ENCODE assay signal across 1 cellular context in the genomic region with DNA sequence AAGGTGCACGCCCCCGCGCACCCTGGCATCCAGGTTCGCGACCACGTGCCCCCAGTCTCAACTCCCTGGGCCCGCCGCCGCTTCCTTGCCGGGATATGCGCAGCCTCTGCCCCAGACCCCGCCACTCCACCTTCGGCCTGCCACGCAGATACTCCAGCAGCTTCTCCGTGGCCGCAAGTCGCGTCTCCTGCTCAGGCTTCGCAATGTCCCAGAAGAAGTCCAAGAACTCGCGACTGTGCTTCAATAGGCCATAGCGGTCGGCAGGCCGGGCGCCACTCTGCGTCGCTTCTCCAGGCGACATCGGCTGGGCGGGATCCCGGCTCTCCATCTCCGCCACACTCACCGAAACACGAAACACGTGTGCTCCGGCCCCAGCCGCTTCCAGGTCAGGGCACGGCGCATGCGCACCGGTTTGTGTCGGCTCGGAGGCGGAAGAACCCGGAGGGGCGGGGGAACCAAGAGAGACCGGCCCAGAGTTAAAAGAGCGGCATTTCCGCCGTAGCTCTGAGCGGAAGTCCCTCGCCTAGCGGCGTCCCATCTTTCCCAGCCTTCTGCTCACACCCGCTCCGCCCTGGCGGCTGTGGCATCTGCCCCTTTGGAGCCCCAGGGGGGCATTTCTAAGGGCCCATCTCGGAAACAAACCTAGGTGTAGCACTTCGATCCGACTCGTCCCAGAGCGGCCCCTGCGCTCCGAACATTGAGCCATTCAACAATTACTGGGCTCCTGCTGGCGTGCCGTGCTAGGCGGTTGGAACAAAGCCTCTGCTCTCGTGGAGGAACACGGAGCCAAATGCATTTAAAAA.
TF ChIP-seq lines count a peak whose summit lies in the region.

A gene with protein sequence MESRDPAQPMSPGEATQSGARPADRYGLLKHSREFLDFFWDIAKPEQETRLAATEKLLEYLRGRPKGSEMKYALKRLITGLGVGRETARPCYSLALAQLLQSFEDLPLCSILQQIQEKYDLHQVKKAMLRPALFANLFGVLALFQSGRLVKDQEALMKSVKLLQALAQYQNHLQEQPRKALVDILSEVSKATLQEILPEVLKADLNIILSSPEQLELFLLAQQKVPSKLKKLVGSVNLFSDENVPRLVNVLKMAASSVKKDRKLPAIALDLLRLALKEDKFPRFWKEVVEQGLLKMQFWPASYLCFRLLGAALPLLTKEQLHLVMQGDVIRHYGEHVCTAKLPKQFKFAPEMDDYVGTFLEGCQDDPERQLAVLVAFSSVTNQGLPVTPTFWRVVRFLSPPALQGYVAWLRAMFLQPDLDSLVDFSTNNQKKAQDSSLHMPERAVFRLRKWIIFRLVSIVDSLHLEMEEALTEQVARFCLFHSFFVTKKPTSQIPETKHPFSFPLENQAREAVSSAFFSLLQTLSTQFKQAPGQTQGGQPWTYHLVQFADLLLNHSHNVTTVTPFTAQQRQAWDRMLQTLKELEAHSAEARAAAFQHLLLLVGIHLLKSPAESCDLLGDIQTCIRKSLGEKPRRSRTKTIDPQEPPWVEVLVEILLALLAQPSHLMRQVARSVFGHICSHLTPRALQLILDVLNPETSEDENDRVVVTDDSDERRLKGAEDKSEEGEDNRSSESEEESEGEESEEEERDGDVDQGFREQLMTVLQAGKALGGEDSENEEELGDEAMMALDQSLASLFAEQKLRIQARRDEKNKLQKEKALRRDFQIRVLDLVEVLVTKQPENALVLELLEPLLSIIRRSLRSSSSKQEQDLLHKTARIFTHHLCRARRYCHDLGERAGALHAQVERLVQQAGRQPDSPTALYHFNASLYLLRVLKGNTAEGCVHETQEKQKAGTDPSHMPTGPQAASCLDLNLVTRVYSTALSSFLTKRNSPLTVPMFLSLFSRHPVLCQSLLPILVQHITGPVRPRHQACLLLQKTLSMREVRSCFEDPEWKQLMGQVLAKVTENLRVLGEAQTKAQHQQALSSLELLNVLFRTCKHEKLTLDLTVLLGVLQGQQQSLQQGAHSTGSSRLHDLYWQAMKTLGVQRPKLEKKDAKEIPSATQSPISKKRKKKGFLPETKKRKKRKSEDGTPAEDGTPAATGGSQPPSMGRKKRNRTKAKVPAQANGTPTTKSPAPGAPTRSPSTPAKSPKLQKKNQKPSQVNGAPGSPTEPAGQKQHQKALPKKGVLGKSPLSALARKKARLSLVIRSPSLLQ (N-terminal part only) (minus strand): TSS at position 388 of the 803 bp plus-strand sequence. CDS start 60 bp downstream, at position 328.

TF ChIP-seq in HepG2, 621 proteins besides CTCF, POLR2A, EP300 and RAD21 (continued from another document and continues in another):
- TF ChIP-seq, protein P1, sequence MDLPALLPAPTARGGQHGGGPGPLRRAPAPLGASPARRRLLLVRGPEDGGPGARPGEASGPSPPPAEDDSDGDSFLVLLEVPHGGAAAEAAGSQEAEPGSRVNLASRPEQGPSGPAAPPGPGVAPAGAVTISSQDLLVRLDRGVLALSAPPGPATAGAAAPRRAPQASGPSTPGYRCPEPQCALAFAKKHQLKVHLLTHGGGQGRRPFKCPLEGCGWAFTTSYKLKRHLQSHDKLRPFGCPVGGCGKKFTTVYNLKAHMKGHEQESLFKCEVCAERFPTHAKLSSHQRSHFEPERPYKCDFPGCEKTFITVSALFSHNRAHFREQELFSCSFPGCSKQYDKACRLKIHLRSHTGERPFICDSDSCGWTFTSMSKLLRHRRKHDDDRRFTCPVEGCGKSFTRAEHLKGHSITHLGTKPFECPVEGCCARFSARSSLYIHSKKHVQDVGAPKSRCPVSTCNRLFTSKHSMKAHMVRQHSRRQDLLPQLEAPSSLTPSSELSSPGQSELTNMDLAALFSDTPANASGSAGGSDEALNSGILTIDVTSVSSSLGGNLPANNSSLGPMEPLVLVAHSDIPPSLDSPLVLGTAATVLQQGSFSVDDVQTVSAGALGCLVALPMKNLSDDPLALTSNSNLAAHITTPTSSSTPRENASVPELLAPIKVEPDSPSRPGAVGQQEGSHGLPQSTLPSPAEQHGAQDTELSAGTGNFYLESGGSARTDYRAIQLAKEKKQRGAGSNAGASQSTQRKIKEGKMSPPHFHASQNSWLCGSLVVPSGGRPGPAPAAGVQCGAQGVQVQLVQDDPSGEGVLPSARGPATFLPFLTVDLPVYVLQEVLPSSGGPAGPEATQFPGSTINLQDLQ (CRISPR knock-in tag; IDR thresholded peaks at IDR 0.05), result no peak; the same call in 1 of the 2 replicates
- TF ChIP-seq DNMT1 (CRISPR knock-in tag; IDR thresholded peaks at IDR 0.05) (no peak), RARA (CRISPR knock-in tag; IDR thresholded peaks at IDR 0.05) (no peak), CHD2 (IDR thresholded peaks at IDR 0.05; ENCODE audit: low read depth, low read length) (no peak), ARNT (IDR thresholded peaks at IDR 0.05) (no peak), YY1 (IDR thresholded peaks at IDR 0.05; ENCODE audit: insufficient read depth, insufficient replicate concordance, low read depth, low read length) (peak; percentile 70), EHMT2 (IDR thresholded peaks at IDR 0.05; ENCODE audit: borderline replicate concordance, low read depth, low read length) (no peak), ZSCAN31 (CRISPR knock-in tag; IDR thresholded peaks at IDR 0.05; ENCODE audit: low read depth) (peak; percentile 27; the same call in 1 of the 2 replicates), REXO4 (CRISPR knock-in tag; IDR thresholded peaks at IDR 0.05; ENCODE audit: borderline replicate concordance) (no peak), SOX13 (IDR thresholded peaks at IDR 0.05) (no peak), SOX13 (CRISPR knock-in tag; conservative IDR thresholded peaks at IDR 0.05 in 1 of 2, IDR thresholded peaks at IDR 0.05 in 1 of 2) (no peak; a peak in 1 of 4 replicates)
- TF ChIP-seq, protein P2, sequence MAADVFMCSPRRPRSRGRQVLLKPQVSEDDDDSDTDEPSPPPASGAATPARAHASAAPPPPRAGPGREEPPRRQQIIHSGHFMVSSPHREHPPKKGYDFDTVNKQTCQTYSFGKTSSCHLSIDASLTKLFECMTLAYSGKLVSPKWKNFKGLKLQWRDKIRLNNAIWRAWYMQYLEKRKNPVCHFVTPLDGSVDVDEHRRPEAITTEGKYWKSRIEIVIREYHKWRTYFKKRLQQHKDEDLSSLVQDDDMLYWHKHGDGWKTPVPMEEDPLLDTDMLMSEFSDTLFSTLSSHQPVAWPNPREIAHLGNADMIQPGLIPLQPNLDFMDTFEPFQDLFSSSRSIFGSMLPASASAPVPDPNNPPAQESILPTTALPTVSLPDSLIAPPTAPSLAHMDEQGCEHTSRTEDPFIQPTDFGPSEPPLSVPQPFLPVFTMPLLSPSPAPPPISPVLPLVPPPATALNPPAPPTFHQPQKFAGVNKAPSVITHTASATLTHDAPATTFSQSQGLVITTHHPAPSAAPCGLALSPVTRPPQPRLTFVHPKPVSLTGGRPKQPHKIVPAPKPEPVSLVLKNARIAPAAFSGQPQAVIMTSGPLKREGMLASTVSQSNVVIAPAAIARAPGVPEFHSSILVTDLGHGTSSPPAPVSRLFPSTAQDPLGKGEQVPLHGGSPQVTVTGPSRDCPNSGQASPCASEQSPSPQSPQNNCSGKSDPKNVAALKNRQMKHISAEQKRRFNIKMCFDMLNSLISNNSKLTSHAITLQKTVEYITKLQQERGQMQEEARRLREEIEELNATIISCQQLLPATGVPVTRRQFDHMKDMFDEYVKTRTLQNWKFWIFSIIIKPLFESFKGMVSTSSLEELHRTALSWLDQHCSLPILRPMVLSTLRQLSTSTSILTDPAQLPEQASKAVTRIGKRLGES (CRISPR knock-in tag; IDR thresholded peaks at IDR 0.05; ENCODE audit: borderline replicate concordance), result no peak
- TF ChIP-seq, protein P3, sequence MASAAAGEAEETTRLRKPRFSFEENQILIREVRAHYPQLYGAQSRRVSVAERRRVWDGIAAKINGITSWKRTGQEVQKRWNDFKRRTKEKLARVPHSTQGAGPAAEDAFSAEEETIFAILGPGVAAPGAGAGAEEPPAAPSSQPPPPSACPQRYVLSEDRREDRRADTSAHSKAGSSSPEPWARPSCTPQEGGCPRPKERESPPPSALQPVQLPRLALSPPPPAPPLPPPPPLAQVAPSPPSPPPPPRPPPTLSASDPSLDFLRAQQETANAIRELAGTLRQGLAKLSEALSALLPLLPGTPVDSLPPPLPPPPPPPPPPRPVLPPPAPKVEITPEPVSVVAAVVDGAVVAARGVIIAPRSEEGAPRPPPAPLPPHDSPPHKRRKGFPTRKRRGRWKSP (CRISPR knock-in tag; IDR thresholded peaks at IDR 0.05), result peak; percentile 71; the same call in 1 of the 2 replicates
- TF ChIP-seq, protein P4, sequence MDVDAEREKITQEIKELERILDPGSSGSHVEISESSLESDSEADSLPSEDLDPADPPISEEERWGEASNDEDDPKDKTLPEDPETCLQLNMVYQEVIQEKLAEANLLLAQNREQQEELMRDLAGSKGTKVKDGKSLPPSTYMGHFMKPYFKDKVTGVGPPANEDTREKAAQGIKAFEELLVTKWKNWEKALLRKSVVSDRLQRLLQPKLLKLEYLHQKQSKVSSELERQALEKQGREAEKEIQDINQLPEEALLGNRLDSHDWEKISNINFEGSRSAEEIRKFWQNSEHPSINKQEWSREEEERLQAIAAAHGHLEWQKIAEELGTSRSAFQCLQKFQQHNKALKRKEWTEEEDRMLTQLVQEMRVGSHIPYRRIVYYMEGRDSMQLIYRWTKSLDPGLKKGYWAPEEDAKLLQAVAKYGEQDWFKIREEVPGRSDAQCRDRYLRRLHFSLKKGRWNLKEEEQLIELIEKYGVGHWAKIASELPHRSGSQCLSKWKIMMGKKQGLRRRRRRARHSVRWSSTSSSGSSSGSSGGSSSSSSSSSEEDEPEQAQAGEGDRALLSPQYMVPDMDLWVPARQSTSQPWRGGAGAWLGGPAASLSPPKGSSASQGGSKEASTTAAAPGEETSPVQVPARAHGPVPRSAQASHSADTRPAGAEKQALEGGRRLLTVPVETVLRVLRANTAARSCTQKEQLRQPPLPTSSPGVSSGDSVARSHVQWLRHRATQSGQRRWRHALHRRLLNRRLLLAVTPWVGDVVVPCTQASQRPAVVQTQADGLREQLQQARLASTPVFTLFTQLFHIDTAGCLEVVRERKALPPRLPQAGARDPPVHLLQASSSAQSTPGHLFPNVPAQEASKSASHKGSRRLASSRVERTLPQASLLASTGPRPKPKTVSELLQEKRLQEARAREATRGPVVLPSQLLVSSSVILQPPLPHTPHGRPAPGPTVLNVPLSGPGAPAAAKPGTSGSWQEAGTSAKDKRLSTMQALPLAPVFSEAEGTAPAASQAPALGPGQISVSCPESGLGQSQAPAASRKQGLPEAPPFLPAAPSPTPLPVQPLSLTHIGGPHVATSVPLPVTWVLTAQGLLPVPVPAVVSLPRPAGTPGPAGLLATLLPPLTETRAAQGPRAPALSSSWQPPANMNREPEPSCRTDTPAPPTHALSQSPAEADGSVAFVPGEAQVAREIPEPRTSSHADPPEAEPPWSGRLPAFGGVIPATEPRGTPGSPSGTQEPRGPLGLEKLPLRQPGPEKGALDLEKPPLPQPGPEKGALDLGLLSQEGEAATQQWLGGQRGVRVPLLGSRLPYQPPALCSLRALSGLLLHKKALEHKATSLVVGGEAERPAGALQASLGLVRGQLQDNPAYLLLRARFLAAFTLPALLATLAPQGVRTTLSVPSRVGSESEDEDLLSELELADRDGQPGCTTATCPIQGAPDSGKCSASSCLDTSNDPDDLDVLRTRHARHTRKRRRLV (CRISPR knock-in tag; IDR thresholded peaks at IDR 0.05), result peak; percentile 93; the same call in 1 of the 2 replicates
- TF ChIP-seq, protein P5, sequence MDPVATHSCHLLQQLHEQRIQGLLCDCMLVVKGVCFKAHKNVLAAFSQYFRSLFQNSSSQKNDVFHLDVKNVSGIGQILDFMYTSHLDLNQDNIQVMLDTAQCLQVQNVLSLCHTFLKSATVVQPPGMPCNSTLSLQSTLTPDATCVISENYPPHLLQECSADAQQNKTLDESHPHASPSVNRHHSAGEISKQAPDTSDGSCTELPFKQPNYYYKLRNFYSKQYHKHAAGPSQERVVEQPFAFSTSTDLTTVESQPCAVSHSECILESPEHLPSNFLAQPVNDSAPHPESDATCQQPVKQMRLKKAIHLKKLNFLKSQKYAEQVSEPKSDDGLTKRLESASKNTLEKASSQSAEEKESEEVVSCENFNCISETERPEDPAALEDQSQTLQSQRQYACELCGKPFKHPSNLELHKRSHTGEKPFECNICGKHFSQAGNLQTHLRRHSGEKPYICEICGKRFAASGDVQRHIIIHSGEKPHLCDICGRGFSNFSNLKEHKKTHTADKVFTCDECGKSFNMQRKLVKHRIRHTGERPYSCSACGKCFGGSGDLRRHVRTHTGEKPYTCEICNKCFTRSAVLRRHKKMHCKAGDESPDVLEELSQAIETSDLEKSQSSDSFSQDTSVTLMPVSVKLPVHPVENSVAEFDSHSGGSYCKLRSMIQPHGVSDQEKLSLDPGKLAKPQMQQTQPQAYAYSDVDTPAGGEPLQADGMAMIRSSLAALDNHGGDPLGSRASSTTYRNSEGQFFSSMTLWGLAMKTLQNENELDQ (CRISPR knock-in tag; IDR thresholded peaks at IDR 0.05; ENCODE audit: borderline replicate concordance), result peak; percentile 19; the same call in 1 of the 2 replicates
- TF ChIP-seq, protein P6, sequence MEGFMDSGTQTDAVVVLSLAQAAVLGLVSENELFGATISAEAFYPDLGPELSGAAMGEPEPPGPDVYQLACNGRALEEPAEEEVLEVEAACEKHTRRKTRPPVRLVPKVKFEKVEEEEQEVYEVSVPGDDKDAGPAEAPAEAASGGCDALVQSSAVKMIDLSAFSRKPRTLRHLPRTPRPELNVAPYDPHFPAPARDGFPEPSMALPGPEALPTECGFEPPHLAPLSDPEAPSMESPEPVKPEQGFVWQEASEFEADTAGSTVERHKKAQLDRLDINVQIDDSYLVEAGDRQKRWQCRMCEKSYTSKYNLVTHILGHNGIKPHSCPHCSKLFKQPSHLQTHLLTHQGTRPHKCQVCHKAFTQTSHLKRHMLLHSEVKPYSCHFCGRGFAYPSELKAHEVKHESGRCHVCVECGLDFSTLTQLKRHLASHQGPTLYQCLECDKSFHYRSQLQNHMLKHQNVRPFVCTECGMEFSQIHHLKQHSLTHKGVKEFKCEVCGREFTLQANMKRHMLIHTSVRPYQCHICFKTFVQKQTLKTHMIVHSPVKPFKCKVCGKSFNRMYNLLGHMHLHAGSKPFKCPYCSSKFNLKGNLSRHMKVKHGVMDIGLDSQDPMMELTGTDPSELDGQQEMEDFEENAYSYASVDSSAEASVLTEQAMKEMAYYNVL (CRISPR knock-in tag; IDR thresholded peaks at IDR 0.05; ENCODE audit: borderline replicate concordance), result peak; percentile 77
- TF ChIP-seq, protein P7, sequence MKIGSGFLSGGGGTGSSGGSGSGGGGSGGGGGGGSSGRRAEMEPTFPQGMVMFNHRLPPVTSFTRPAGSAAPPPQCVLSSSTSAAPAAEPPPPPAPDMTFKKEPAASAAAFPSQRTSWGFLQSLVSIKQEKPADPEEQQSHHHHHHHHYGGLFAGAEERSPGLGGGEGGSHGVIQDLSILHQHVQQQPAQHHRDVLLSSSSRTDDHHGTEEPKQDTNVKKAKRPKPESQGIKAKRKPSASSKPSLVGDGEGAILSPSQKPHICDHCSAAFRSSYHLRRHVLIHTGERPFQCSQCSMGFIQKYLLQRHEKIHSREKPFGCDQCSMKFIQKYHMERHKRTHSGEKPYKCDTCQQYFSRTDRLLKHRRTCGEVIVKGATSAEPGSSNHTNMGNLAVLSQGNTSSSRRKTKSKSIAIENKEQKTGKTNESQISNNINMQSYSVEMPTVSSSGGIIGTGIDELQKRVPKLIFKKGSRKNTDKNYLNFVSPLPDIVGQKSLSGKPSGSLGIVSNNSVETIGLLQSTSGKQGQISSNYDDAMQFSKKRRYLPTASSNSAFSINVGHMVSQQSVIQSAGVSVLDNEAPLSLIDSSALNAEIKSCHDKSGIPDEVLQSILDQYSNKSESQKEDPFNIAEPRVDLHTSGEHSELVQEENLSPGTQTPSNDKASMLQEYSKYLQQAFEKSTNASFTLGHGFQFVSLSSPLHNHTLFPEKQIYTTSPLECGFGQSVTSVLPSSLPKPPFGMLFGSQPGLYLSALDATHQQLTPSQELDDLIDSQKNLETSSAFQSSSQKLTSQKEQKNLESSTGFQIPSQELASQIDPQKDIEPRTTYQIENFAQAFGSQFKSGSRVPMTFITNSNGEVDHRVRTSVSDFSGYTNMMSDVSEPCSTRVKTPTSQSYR (CRISPR knock-in tag; IDR thresholded peaks at IDR 0.05; ENCODE audit: borderline replicate concordance), result no peak
- TF ChIP-seq, protein P8, sequence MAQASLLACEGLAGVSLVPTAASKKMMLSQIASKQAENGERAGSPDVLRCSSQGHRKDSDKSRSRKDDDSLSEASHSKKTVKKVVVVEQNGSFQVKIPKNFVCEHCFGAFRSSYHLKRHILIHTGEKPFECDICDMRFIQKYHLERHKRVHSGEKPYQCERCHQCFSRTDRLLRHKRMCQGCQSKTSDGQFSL (CRISPR knock-in tag; IDR thresholded peaks at IDR 0.05), result no peak
